Comparison of ENCODE assay signal across 13 cellular contexts in genomic region chr1:243718893-243719292, GRCh38.
DNase-seq lines count a peak whose midpoint lies in the region; ATAC-seq, FAIRE-seq and TF ChIP-seq lines count a peak whose summit lies in the region.
"Had no signal": no experiment of that assay in that cellular context is flagged by ENCODE, and none has a peak within 500 bp of the region (broad histone marks: within the 10 kb centered on the region; RNA-seq: fewer than 3 reads in every experiment).

No MANE protein-coding gene starts in this region.

- TF ChIP-seq EP300 in Ishikawa (IDR thresholded peaks at IDR 0.05; ENCODE audit: borderline replicate concordance), result no peak

- H3K36me3 ChIP-seq in bronchial epithelial cell (ENCODE audit: control insufficient read depth, insufficient read depth, low read length), result no peaks in the 10 kb centered on the region
- H3K36me3 ChIP-seq: spleen, uterus had no signal

- no peak overlapping the region for H3K4me3 ChIP-seq in bronchial epithelial cell (ENCODE audit: low read depth, low read length)
- H3K4me3 ChIP-seq: K562, spleen, uterus had no signal

- no peak for TF ChIP-seq CTCF in bronchial epithelial cell (IDR thresholded peaks at IDR 0.05; ENCODE audit: insufficient read depth, low read length, severe bottlenecking)

- H3K27me3 ChIP-seq in bronchial epithelial cell (ENCODE audit: control insufficient read depth, insufficient read depth, low read length), result no peaks in the 10 kb centered on the region
- H3K27me3 ChIP-seq: spleen, uterus had no signal

- no peak for TF ChIP-seq RAD21 in Ishikawa (IDR thresholded peaks at IDR 0.05; ENCODE audit: low read depth)

- no peak for FAIRE-seq in bronchial epithelial cell (lab: Jason Lieb, UNC)
- FAIRE-seq: H1, K562 had no signal

- DNase-seq in AG08395 (ENCODE audit: low spot score) (peak; percentile 59), bronchial epithelial cell (ENCODE audit: low read depth) (peak; percentile 50), kidney glomerular epithelial cell (lab: John Stamatoyannopoulos, UW) (peak; percentile 26), OCI-M1 (lab: John Stamatoyannopoulos, UW) (no peak), retina (no peak), NCI-H1092 treated with DMSO at 0.1 percent for 48 hours (lab: John Stamatoyannopoulos, UW) (no peak)
- DNase-seq: NCI-H2029, spleen, uterus had no signal

- no peak for ATAC-seq in GM21367 (IDR thresholded peaks at IDR 0.05; ENCODE audit: unreplicated experiment)
- ATAC-seq: K562 had no signal

TF ChIP-seq in Ishikawa, 13 proteins besides CTCF, POLR2A, EP300 and RAD21:
- TF ChIP-seq TCF12 (IDR thresholded peaks at IDR 0.05; ENCODE audit: low read depth) (no peak), TEAD4 (IDR thresholded peaks at IDR 0.05) (peak; percentile 11; the same call in 1 of the 2 replicates)

Comparison
In these comparisons a context has a peak if more than half of its experiments do, and no peak if none do; other contexts are left out.
1. DNase-seq: peak in AG08395 (single experiment), bronchial epithelial cell (single experiment) and kidney glomerular epithelial cell (single experiment); none in OCI-M1 (single experiment), retina (single experiment) and NCI-H1092 treated with DMSO at 0.1 percent for 48 hours (single experiment).